1 cellular context compared by ENCODE assay signal in genomic region chrX:1582686-1583437, GRCh38.
A peak's percentile ranks its signal among the peaks of the same experiment; 100 is the strongest.
TF ChIP-seq lines count a peak whose summit lies in the region.

No MANE protein-coding gene starts in this region.

TF ChIP-seq in K562, 482 proteins besides CTCF, POLR2A, EP300 and RAD21 (continued from another document):
- TF ChIP-seq FOXP4 (CRISPR knock-in tag; IDR thresholded peaks at IDR 0.05; ENCODE audit: borderline replicate concordance) (no peak), NCOA6 (IDR thresholded peaks at IDR 0.05) (no peak), USF2 (CRISPR knock-in tag; IDR thresholded peaks at IDR 0.05) (no peak), MAZ (CRISPR knock-in tag; conservative IDR thresholded peaks at IDR 0.05 in 1 of 2, IDR thresholded peaks at IDR 0.05 in 1 of 2) (no peak), ZBTB43 (CRISPR knock-in tag; IDR thresholded peaks at IDR 0.05) (no peak), FOSL1 (tag; conservative IDR thresholded peaks at IDR 0.05) (peak; percentile 39; the same call in 1 of the 2 replicates), KLF10 (CRISPR knock-in tag; IDR thresholded peaks at IDR 0.05) (no peak), JUN (IDR thresholded peaks at IDR 0.05; ENCODE audit: borderline replicate concordance, low read depth, low read length) (0 out of 2 replicates have a peak, but pooled peaks have one; percentile 21), JUN (CRISPR knock-in tag; IDR thresholded peaks at IDR 0.05; ENCODE audit: borderline replicate concordance) (no peak), SPI1 (IDR thresholded peaks at IDR 0.05; ENCODE audit: borderline replicate concordance, low read depth, low read length) (peak; percentile 36; the same call in 1 of the 2 replicates), FOXJ3 (CRISPR knock-in tag; IDR thresholded peaks at IDR 0.05) (no peak), VEZF1 (CRISPR knock-in tag; IDR thresholded peaks at IDR 0.05) (no peak), ZNF3 (CRISPR knock-in tag; IDR thresholded peaks at IDR 0.05) (no peak), IRF1 (CRISPR knock-in tag; IDR thresholded peaks at IDR 0.05; ENCODE audit: borderline replicate concordance) (no peak), ZNF518B (CRISPR knock-in tag; IDR thresholded peaks at IDR 0.05) (no peak), RB1 (IDR thresholded peaks at IDR 0.05; ENCODE audit: low read depth) (no peak), ZNF766 (CRISPR knock-in tag; conservative IDR thresholded peaks at IDR 0.05) (no peak), ZEB2 (IDR thresholded peaks at IDR 0.05) (peak; percentile 69), JUND (IDR thresholded peaks at IDR 0.05; ENCODE audit: borderline replicate concordance, low read depth, low read length) (peak; percentile 79), JUND (tag; IDR thresholded peaks at IDR 0.05; ENCODE audit: borderline replicate concordance, low read depth, low read length) (peak; percentile 76; the same call in 2 of the 3 replicates), RCOR1 (IDR thresholded peaks at IDR 0.05; ENCODE audit: borderline replicate concordance in 1 of 2, low read depth in 2 of 2, low read length in 2 of 2) (no peak), ZNF780A (CRISPR knock-in tag; IDR thresholded peaks at IDR 0.05) (no peak), ZNF511 (CRISPR knock-in tag; IDR thresholded peaks at IDR 0.05) (no peak), MCM7 (IDR thresholded peaks at IDR 0.05) (no peak), ZNF668 (CRISPR knock-in tag; IDR thresholded peaks at IDR 0.05) (no peak), ARHGAP35 (IDR thresholded peaks at IDR 0.05; ENCODE audit: partially characterized antibody) (no peak), HMBOX1 (IDR thresholded peaks at IDR 0.05) (no peak), ZC3H4 (CRISPR knock-in tag; IDR thresholded peaks at IDR 0.05; ENCODE audit: borderline replicate concordance) (no peak), TARDBP (IDR thresholded peaks at IDR 0.05) (no peak), SIRT6 (IDR thresholded peaks at IDR 0.05; ENCODE audit: low read depth, low read length) (no peak), MNT (conservative IDR thresholded peaks at IDR 0.05) (no peak), BDP1 (IDR thresholded peaks at IDR 0.05; ENCODE audit: insufficient read depth, insufficient read length) (no peak), ZNF280B (CRISPR knock-in tag; IDR thresholded peaks at IDR 0.05) (no peak)
